In the genomic region with DNA sequence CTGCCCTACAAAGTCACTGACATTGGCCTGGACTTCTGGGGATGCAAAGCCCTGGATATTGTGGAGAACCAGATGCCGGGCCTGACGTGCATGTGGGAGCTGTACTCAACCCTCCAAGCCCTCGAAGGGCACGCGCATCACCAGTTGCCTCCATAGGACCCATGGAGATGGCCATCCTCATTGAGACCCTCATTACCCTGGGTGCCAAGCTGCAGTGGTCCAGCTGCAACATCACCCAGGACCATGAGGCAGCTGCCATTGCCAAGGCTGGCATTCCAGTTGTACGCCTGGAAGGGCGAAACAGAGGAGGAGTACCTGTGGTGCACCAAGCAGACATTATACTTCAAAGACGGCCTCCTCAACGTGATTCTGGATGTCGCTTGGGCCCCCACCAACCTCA, we compare ENCODE assay signal across 1 cellular context.
A peak's percentile ranks its signal among the peaks of the same experiment; 100 is the strongest.
TF ChIP-seq lines count a peak whose summit lies in the region.

No MANE protein-coding gene starts in this region.

TF ChIP-seq in GM12878, 131 proteins besides CTCF, POLR2A, EP300 and RAD21:
- no peak for TF ChIP-seq E4F1 (IDR thresholded peaks at IDR 0.05; ENCODE audit: borderline replicate concordance, partially characterized antibody)
- peak; percentile 17 for TF ChIP-seq NR2C2 (IDR thresholded peaks at IDR 0.05; ENCODE audit: borderline replicate concordance, control insufficient read depth, insufficient read length, low read depth)
TF ChIP-seq in GM12878: peak in this region for 1.
